Comparison of ENCODE assay signal across 1 cellular context in the genomic region with DNA sequence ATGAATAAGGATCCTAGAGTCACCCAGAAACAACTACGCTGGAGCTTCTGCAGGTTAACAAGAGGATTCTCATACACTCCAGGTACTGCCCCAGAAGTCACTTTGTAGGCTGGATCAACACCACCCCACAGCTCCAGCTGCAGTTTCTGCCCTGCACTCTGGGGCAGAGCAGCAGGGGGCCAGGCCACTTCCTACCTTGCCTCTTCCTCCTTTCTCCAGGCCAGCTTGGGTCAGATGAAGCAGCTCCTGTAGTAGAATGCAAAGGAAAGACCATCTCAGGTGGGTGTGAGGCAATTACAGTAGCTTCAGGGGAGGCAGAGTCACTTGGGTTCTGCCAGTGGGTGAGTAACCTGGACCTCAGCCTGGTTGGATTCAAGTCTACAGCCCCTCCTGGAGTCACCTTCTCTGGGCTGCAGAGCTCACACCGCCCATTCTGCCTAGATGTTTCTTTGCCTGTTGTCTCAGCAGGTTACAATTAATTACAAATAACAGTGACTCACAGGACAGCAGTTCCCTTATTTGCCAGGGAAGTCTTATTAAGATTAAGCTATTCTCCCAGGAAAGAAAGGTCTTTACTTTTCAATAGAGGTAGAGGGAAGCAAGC.
TF ChIP-seq lines count a peak whose summit lies in the region.

No MANE protein-coding gene starts in this region.

TF ChIP-seq in HCT116, 20 proteins besides CTCF, POLR2A, EP300 and RAD21 (continued from another document):
- no peak for TF ChIP-seq ZFX (IDR thresholded peaks at IDR 0.05)
- no peak for TF ChIP-seq JUND (IDR thresholded peaks at IDR 0.05)
- TF ChIP-seq EGR1 (IDR thresholded peaks at IDR 0.05; ENCODE audit: low read depth), result no peak
- TF ChIP-seq, protein P1, sequence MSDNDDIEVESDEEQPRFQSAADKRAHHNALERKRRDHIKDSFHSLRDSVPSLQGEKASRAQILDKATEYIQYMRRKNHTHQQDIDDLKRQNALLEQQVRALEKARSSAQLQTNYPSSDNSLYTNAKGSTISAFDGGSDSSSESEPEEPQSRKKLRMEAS (IDR thresholded peaks at IDR 0.05), result no peak
- TF ChIP-seq, protein P2, sequence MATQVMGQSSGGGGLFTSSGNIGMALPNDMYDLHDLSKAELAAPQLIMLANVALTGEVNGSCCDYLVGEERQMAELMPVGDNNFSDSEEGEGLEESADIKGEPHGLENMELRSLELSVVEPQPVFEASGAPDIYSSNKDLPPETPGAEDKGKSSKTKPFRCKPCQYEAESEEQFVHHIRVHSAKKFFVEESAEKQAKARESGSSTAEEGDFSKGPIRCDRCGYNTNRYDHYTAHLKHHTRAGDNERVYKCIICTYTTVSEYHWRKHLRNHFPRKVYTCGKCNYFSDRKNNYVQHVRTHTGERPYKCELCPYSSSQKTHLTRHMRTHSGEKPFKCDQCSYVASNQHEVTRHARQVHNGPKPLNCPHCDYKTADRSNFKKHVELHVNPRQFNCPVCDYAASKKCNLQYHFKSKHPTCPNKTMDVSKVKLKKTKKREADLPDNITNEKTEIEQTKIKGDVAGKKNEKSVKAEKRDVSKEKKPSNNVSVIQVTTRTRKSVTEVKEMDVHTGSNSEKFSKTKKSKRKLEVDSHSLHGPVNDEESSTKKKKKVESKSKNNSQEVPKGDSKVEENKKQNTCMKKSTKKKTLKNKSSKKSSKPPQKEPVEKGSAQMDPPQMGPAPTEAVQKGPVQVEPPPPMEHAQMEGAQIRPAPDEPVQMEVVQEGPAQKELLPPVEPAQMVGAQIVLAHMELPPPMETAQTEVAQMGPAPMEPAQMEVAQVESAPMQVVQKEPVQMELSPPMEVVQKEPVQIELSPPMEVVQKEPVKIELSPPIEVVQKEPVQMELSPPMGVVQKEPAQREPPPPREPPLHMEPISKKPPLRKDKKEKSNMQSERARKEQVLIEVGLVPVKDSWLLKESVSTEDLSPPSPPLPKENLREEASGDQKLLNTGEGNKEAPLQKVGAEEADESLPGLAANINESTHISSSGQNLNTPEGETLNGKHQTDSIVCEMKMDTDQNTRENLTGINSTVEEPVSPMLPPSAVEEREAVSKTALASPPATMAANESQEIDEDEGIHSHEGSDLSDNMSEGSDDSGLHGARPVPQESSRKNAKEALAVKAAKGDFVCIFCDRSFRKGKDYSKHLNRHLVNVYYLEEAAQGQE (IDR thresholded peaks at IDR 0.05; ENCODE audit: low read depth), result no peak
- no peak for TF ChIP-seq ELF1 (IDR thresholded peaks at IDR 0.05; ENCODE audit: borderline replicate concordance, low read depth)
- no peak for TF ChIP-seq SIN3A (IDR thresholded peaks at IDR 0.05; ENCODE audit: low read depth)
- TF ChIP-seq EZH2 (IDR thresholded peaks at IDR 0.05), result no peak
- TF ChIP-seq FOSL1 (IDR thresholded peaks at IDR 0.05; ENCODE audit: low read depth), result no peak
- TF ChIP-seq EZH2phosphoT487 (IDR thresholded peaks at IDR 0.05; ENCODE audit: borderline replicate concordance), result no peak
- TF ChIP-seq ZNF274 (IDR thresholded peaks at IDR 0.05; ENCODE audit: low read depth, low read length), result no peak
- TF ChIP-seq CEBPB (IDR thresholded peaks at IDR 0.05; ENCODE audit: low read depth), result no peak
- TF ChIP-seq, protein P3, sequence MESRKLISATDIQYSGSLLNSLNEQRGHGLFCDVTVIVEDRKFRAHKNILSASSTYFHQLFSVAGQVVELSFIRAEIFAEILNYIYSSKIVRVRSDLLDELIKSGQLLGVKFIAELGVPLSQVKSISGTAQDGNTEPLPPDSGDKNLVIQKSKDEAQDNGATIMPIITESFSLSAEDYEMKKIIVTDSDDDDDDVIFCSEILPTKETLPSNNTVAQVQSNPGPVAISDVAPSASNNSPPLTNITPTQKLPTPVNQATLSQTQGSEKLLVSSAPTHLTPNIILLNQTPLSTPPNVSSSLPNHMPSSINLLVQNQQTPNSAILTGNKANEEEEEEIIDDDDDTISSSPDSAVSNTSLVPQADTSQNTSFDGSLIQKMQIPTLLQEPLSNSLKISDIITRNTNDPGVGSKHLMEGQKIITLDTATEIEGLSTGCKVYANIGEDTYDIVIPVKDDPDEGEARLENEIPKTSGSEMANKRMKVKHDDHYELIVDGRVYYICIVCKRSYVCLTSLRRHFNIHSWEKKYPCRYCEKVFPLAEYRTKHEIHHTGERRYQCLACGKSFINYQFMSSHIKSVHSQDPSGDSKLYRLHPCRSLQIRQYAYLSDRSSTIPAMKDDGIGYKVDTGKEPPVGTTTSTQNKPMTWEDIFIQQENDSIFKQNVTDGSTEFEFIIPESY (IDR thresholded peaks at IDR 0.05; ENCODE audit: extremely low read depth, insufficient replicate concordance, low read length), result no peak
- TF ChIP-seq, protein P4, sequence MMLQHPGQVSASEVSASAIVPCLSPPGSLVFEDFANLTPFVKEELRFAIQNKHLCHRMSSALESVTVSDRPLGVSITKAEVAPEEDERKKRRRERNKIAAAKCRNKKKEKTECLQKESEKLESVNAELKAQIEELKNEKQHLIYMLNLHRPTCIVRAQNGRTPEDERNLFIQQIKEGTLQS (IDR thresholded peaks at IDR 0.05), result no peak
TF ChIP-seq in HCT116: peak in this region for 0.
